In genomic region chr3:12775226-12775625, GRCh38 we compare ENCODE assay signal across 3 cellular contexts. TPM values are rescaled to one million over a fixed set of nuclear protein-coding genes. Genes with fewer than 3 reads are reported as not detected.
"Had no signal": no experiment of that assay in that cellular context is flagged by ENCODE, and none has a peak within 500 bp of the region (broad histone marks: within the 10 kb centered on the region; RNA-seq: fewer than 3 reads in every experiment).

No MANE protein-coding gene starts in this region.

- ATAC-seq: GM12878 had no signal

- H3K4me3 ChIP-seq: GM12878 had no signal

- DNase-seq: GDM1, GF-D8 had no signal

RNA-seq across cellular contexts. Expression of gene TMEM40, which starts 16.2 kb away (rescaled TPM):
- total RNA-seq: GM12878 had no signal
